ENCODE assay signal across 28 cellular contexts in the genomic region with DNA sequence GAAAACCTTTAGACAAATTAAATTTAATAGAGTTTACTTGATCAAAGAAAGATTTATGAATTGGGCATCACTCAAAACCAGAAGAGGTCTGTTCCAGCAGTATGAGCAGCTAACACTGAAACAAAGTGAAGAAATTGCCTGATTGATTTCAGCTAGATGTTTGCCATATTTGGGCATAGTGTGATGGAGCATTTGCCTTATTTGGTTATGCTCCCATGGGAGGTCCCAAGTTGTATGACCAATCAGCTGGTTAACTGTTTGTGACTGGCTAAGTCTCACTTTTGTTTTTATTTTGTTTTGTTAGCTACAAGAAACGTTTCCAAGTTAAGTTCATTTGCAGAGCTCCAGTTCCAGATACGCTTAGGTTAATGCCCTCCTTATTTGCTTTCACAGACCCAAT. TPM values are rescaled to one million over a fixed set of nuclear protein-coding genes. Genes with fewer than 3 reads are reported as not detected.
DNase-seq lines count a peak whose midpoint lies in the region; ATAC-seq, FAIRE-seq and TF ChIP-seq lines count a peak whose summit lies in the region.
"Had no signal": no experiment of that assay in that cellular context is flagged by ENCODE, and none has a peak within 500 bp of the region (broad histone marks: within the 10 kb centered on the region; RNA-seq: fewer than 3 reads in every experiment).

No MANE protein-coding gene starts in this region.

- H4K20me1 ChIP-seq in HepG2 (ENCODE audit: insufficient read depth, low read length): no peaks in the 10 kb centered on the region

- POLR2A ChIA-PET in HepG2 (lab: Yijun Ruan, JAX): no interaction called here

- ATAC-seq in HepG2 (no peak), right lobe of liver (no peak)
- ATAC-seq: PC-3 had no signal

- H3K36me3 ChIP-seq in HepG2 (replicated peaks in 1 of 2; ENCODE audit: control insufficient read depth in 1 of 2, insufficient read depth in 2 of 2, low read length in 2 of 2) (no peaks in the 10 kb centered on the region), right lobe of liver (no peaks in the 10 kb centered on the region)
- H3K36me3 ChIP-seq: BE2C, HAP-1, ovary, tibial nerve had no signal

- no peak overlapping the region for H3K9ac ChIP-seq in HepG2 (ENCODE audit: insufficient read depth, low read depth, low read length)

- H3K27ac ChIP-seq in HepG2 (ENCODE audit: extremely low read length, insufficient read depth, low read length) (no peak overlapping the region), right lobe of liver (no peak overlapping the region)
- H3K27ac ChIP-seq: ovary, tibial nerve had no signal

- WGBS in HepG2 (ENCODE audit: low lambda C conversion rate): 13% methylated on average over 2 of the region's 2 CpGs
- 45% methylated on average over 2 of the region's 2 CpGs for WGBS in right lobe of liver (ENCODE audit: insufficient coverage, low coverage, low lambda C conversion rate, missing lambda C conversion rate)

- no TSS peak for BruUV-seq in HepG2 (replicated peaks; lab: Mats Ljungman, UMichigan)

- H3K27me3 ChIP-seq in HepG2 (ENCODE audit: control insufficient read depth in 1 of 2, insufficient read depth in 2 of 2, low read length in 2 of 2) (no peaks in the 10 kb centered on the region), right lobe of liver (no peaks in the 10 kb centered on the region)
- H3K27me3 ChIP-seq: BE2C, ovary, tibial nerve had no signal

- intact Hi-C loops in HepG2 (cut with micrococcal nuclease; ENCODE audit: unreplicated experiment): no loop called here
- intact Hi-C loops in right lobe of liver (cut with DNase I): no loop called here

- H3K4me1 ChIP-seq in HepG2 (ENCODE audit: insufficient read depth, low read length) (no peaks in the 10 kb centered on the region), right lobe of liver (no peaks in the 10 kb centered on the region)
- H3K4me1 ChIP-seq: BE2C, HAP-1, tibial nerve had no signal

- TF ChIP-seq EP300 in HepG2 (IDR thresholded peaks at IDR 0.05; ENCODE audit: low read depth in 2 of 2, low read length in 2 of 2) (no peak), HepG2 (CRISPR knock-in tag; IDR thresholded peaks at IDR 0.05; ENCODE audit: borderline replicate concordance) (no peak)

- H3K9me3 ChIP-seq in HepG2 (ENCODE audit: low read length) (no peaks in the 10 kb centered on the region), right lobe of liver (no peaks in the 10 kb centered on the region)
- H3K9me3 ChIP-seq: BE2C, HAP-1, ovary, tibial nerve had no signal

- no peak overlapping the region for H2AFZ ChIP-seq in HepG2 (ENCODE audit: low read length)

- in situ Hi-C loops in HepG2 (cut with HindIII; ENCODE audit: extremely low pct_ligation_motif_present, low pct_unique_long_range_greater_than_20kb): no loop called here
- in situ Hi-C loops in KBM-7 (cut with MboI; ENCODE audit: low pct_unique_long_range_greater_than_20kb, low sequenced_read_pairs): no loop called here

- FAIRE-seq in HepG2 (lab: Jason Lieb, UNC): no peak
- FAIRE-seq: A204.1, colon had no signal

- TF ChIP-seq RAD21 in HepG2 (CRISPR knock-in tag; IDR thresholded peaks at IDR 0.05): no peak

- TF ChIP-seq CTCF in HepG2 (CRISPR knock-in tag; IDR thresholded peaks at IDR 0.05): no peak
- TF ChIP-seq CTCF in right lobe of liver (IDR thresholded peaks at IDR 0.05): no peak
- TF ChIP-seq CTCF in choroid plexus epithelial cell (conservative IDR thresholded peaks at IDR 0.05; ENCODE audit: low read depth, low read length): no peak

- no peaks in the 10 kb centered on the region for H3K79me2 ChIP-seq in HepG2 (ENCODE audit: insufficient read depth, low read length)

- H3K4me3 ChIP-seq in HepG2 (replicated peaks in 1 of 3; ENCODE audit: insufficient read depth in 1 of 3, low read depth in 2 of 3, low read length in 3 of 3) (no peak overlapping the region), right lobe of liver (no peak overlapping the region), choroid plexus epithelial cell (ENCODE audit: low read depth, low read length) (no peak overlapping the region)
- H3K4me3 ChIP-seq: HAP-1, ovary, smooth muscle cell, tibial nerve had no signal

- CTCF ChIA-PET in HepG2 (lab: Yijun Ruan, JAX; ENCODE audit: low intra/inter-chr PET ratio, low total read pairs): no interaction called here

- DNase-seq in HepG2 (ENCODE audit: low spot score) (no peak), right lobe of liver (no peak), LHCN-M2 (ENCODE audit: low read depth) (peak; percentile 13), choroid plexus epithelial cell (ENCODE audit: low read depth) (peak; percentile 29), NCI-H2196 (lab: John Stamatoyannopoulos, UW; ENCODE audit: unreplicated experiment) (no peak), KBM-7 (no peak), A172 (ENCODE audit: low spot score) (no peak)
- no peak for DNase-seq in activated naive CD4-positive, alpha-beta T cell (lab: John Stamatoyannopoulos, UW)
- DNase-seq: activated CD4-positive, alpha-beta T cell treated with anti-CD3 and anti-CD28 coated beads, Interleukin-2, amount 50 U/mL, for 1 hour; activated naive CD4-positive, alpha-beta T cell treated with anti-CD3 and anti-CD28 coated beads, Interleukin-2, amount 50 U/mL, for 16 hours; amygdala; BE2C; effector CD4-positive, alpha-beta T cell; head of caudate nucleus; NCI-H1436 treated with DMSO at 0.1 percent for 48 hours; NCI-H2171; NCI-H510A treated with DMSO at 0.1 percent for 48 hours; NK-92 treated with Interleukin-12 subunit alpha and Interleukin-12 subunit beta, amount 100 ng/mL, for 24 hours; ovary; PC-3; Right ventricle myocardium superior; stimulated activated CD4-positive, alpha-beta T cell treated with anti-CD3 and anti-CD28 coated beads, Interleukin-1b, Interleukin-23, amount 100 ng/mL, for 48 hours; stimulated activated CD8-positive, alpha-beta memory T cell treated with anti-CD3 and anti-CD28 coated beads, Interleukin-4, amount 100 ng/mL, for 48 hours had no signal

- no peak for TF ChIP-seq POLR2A in HepG2 (IDR thresholded peaks at IDR 0.05; ENCODE audit: insufficient read depth in 1 of 2, low read depth in 2 of 2, low read length in 2 of 2)
- TF ChIP-seq POLR2A in right lobe of liver (IDR thresholded peaks at IDR 0.05): no peak

- no peak overlapping the region for H3K4me2 ChIP-seq in HepG2 (ENCODE audit: low read depth, low read length)
- H3K4me2 ChIP-seq: smooth muscle cell had no signal

TF ChIP-seq in HepG2, 621 proteins besides CTCF, POLR2A, EP300 and RAD21:
- TF ChIP-seq SOX6 (IDR thresholded peaks at IDR 0.05): no peak
- TF ChIP-seq SOX6 (CRISPR knock-in tag; IDR thresholded peaks at IDR 0.05): no peak
- TF ChIP-seq SRF (IDR thresholded peaks at IDR 0.05; ENCODE audit: low read depth, low read length): peak; percentile 96
- no peak for TF ChIP-seq ZNF772 (CRISPR knock-in tag; IDR thresholded peaks at IDR 0.05)
- TF ChIP-seq, protein P1, sequence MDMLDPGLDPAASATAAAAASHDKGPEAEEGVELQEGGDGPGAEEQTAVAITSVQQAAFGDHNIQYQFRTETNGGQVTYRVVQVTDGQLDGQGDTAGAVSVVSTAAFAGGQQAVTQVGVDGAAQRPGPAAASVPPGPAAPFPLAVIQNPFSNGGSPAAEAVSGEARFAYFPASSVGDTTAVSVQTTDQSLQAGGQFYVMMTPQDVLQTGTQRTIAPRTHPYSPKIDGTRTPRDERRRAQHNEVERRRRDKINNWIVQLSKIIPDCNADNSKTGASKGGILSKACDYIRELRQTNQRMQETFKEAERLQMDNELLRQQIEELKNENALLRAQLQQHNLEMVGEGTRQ (IDR thresholded peaks at IDR 0.05; ENCODE audit: low read depth, low read length): no peak
- TF ChIP-seq, protein P1 (CRISPR knock-in tag; IDR thresholded peaks at IDR 0.05; ENCODE audit: borderline replicate concordance): peak; percentile 32; the same call in 1 of the 2 replicates
- TF ChIP-seq ZNF615 (CRISPR knock-in tag; IDR thresholded peaks at IDR 0.05; ENCODE audit: borderline replicate concordance): no peak
- no peak for TF ChIP-seq ZC3H13 (CRISPR knock-in tag; IDR thresholded peaks at IDR 0.05)
TF ChIP-seq in HepG2: peak in this region for 2.

RNA-seq across cellular contexts. Expression of gene LMNB1, which starts 53.3 kb away (rescaled TPM):
- total RNA-seq in HepG2 (2016; rRNA removed; fragmentation: Illumina TruSeq; extraction: Trizol) (159 and 197 TPM in 2 replicates), right lobe of liver (10 to 100 TPM in 1 of 6 experiments, 1 to 10 TPM in 5; 3.3 to 13.3 (median 7.1) TPM), LHCN-M2 (2014; rRNA removed) (121 and 142 TPM in 2 replicates)
- 24.4 and 30.1 TPM in 2 replicates for total RNA-seq in HepG2 (2016; cell fraction: cytosol; rRNA removed; fragmentation: Illumina TruSeq; extraction: Trizol; ENCODE audit: low read depth)
- 162 and 188 TPM in 2 replicates for total RNA-seq in HepG2 (2016; cell fraction: insoluble cytoplasmic fraction; rRNA removed; fragmentation: Illumina TruSeq; extraction: Trizol)
- 36.3 and 45.4 TPM in 2 replicates for total RNA-seq in HepG2 (2016; cell fraction: membrane; rRNA removed; fragmentation: Illumina TruSeq; extraction: Trizol)
- 80.6 and 88.8 TPM in 2 replicates for total RNA-seq in HepG2 (2016; cell fraction: nucleus; rRNA removed; fragmentation: Illumina TruSeq; extraction: Trizol)
- polyA plus RNA-seq in HepG2 (2011; rRNA removed): 9.9 and 12.5 TPM in 2 replicates
- polyA plus RNA-seq in HepG2 (2011; cell fraction: cytosol; rRNA removed): 8.1 and 13.8 TPM in 2 replicates
- polyA plus RNA-seq in HepG2 (2011; cell fraction: nucleus; rRNA removed): 14.2 and 19.9 TPM in 2 replicates
- polyA plus RNA-seq in HepG2 (2012): 25.9 and 47.7 TPM in 2 replicates
- 4.3 and 4.9 TPM in 2 replicates for polyA plus RNA-seq in HepG2 (2016; cell fraction: cytosol; fragmentation: Illumina TruSeq; extraction: Trizol; ENCODE audit: low read depth)
- 152 and 154 TPM in 2 replicates for polyA plus RNA-seq in HepG2 (2016; cell fraction: insoluble cytoplasmic fraction; fragmentation: Illumina TruSeq; extraction: Trizol; ENCODE audit: low read depth)
- 12.8 and 14.1 TPM in 2 replicates for polyA plus RNA-seq in HepG2 (2016; cell fraction: membrane; fragmentation: Illumina TruSeq; extraction: Trizol; ENCODE audit: low read depth)
- 79.0 and 82.9 TPM in 2 replicates for polyA plus RNA-seq in HepG2 (2016; cell fraction: nucleus; fragmentation: Illumina TruSeq; extraction: Trizol; ENCODE audit: insufficient read depth, low read depth)
- polyA minus RNA-seq in HepG2 (2011; rRNA and poly(A)+ RNA removed; ENCODE audit: low replicate concordance): 17.8 and 31.3 TPM in 2 replicates
- polyA minus RNA-seq in HepG2 (2011; cell fraction: cytosol; rRNA and poly(A)+ RNA removed): 15.0 and 18.4 TPM in 2 replicates
- 15.9 and 17.9 TPM in 2 replicates for polyA minus RNA-seq in HepG2 (2011; cell fraction: nucleus; rRNA and poly(A)+ RNA removed)
- 39.7 TPM for polyA plus RNA-seq in LHCN-M2 (2012)
- total RNA-seq in A172 (2014; rRNA removed; shearing (Covaris generic)): 135 and 137 TPM in 2 replicates

Comparison
In these comparisons a context has a peak if more than half of its experiments do, and no peak if none do; other contexts are left out.
1. DNase-seq: peak in LHCN-M2 (single experiment) and choroid plexus epithelial cell (single experiment); none in HepG2 (single experiment), right lobe of liver (0 of 3), NCI-H2196 (single experiment), KBM-7 (single experiment), A172 (single experiment) and activated naive CD4-positive, alpha-beta T cell (0 of 4).